Comparison of ENCODE assay signal across 15 cellular contexts in genomic region chr11:125262194-125262824, GRCh38.
DNase-seq lines count a peak whose midpoint lies in the region; ATAC-seq and TF ChIP-seq lines count a peak whose summit lies in the region.
"Had no signal": no experiment of that assay in that cellular context is flagged by ENCODE, and none has a peak within 500 bp of the region (broad histone marks: within the 10 kb centered on the region; RNA-seq: fewer than 3 reads in every experiment).

No MANE protein-coding gene starts in this region.

- H3K9me3 ChIP-seq in HUES6 (ENCODE audit: control insufficient read depth, insufficient read depth, low read depth, low read length) = no peaks in the 10 kb centered on the region
- H3K9me3 ChIP-seq in iPS-20b (ENCODE audit: insufficient read depth, low read depth, low read length) = no peaks in the 10 kb centered on the region
- H3K9me3 ChIP-seq in sigmoid colon = no peaks in the 10 kb centered on the region
- H3K9me3 ChIP-seq: psoas muscle had no signal

- no peak for DNase-seq in WTC11 (ENCODE audit: low spot score)
- DNase-seq in sigmoid colon = no peak
- no peak for DNase-seq in AG08395 (ENCODE audit: low spot score)
- no peak for DNase-seq in activated effector memory CD4-positive, alpha-beta T cell treated with Interleukin-2 at 50 U/mL for 16 hours
- no peak for DNase-seq in CD14-positive monocyte (ENCODE audit: low spot score)
- no peak for DNase-seq in activated CD4-positive, alpha-beta T cell treated with anti-CD3 and anti-CD28 coated beads, Interleukin-2, amount 10 ng/mL, durations not matched to agents 7 days and 5 days
- DNase-seq: activated CD4-positive, CD25-positive, alpha-beta regulatory T cell treated with anti-CD3 and anti-CD28 coated beads, Interleukin-2, amount 50 U/mL, for 72 hours; CD4-positive, alpha-beta memory T cell; NCI-H187 treated with DMSO at 0.1 percent for 48 hours; OCI-M1; psoas muscle had no signal

- H3K9me3 Mint-ChIP-seq in WTC11 (no peaks in the 10 kb centered on the region), CD14-positive monocyte (peaks cover 0 to 1% (median 0%) of the 10 kb centered on the region in 7 donors)
- no peaks in the 10 kb centered on the region for H3K9me3 Mint-ChIP-seq in activated CD4-positive, alpha-beta T cell treated with anti-CD3 and anti-CD28 coated beads, Interleukin-2, amount 10 ng/mL, durations not matched to agents 7 days and 5 days
- H3K9me3 Mint-ChIP-seq: CD4-positive, alpha-beta memory T cell had no signal

- no peak for TF ChIP-seq POLR2A in sigmoid colon (IDR thresholded peaks at IDR 0.05)

- H3K36me3 Mint-ChIP-seq in WTC11 = no peaks in the 10 kb centered on the region
- no peaks in the 10 kb centered on the region for H3K36me3 Mint-ChIP-seq in CD14-positive monocyte
- no peaks in the 10 kb centered on the region for H3K36me3 Mint-ChIP-seq in activated CD4-positive, alpha-beta T cell treated with anti-CD3 and anti-CD28 coated beads, Interleukin-2, amount 10 ng/mL, durations not matched to agents 7 days and 5 days (ENCODE audit: low read depth)
- H3K36me3 Mint-ChIP-seq: CD4-positive, alpha-beta memory T cell had no signal

- 24 to 41% methylated on average over 20 of the region's 20 CpGs for WGBS in sigmoid colon, 2 donors

- intact Hi-C loops in sigmoid colon (cut with DNase I) = no loop called here
- intact Hi-C loops in CD14-positive monocyte (cut with micrococcal nuclease) = no loop called here

- H3K27ac ChIP-seq in HUES6 (ENCODE audit: low read depth, low read length) (peak overlapping the region; percentile 66; the same call in 1 of the 2 replicates), iPS-20b (ENCODE audit: low read length) (peak overlapping the region; percentile 66), sigmoid colon (peak overlapping the region in 3 of 4 donors; percentile 35 to 61 (median 50))

- H3K4me1 ChIP-seq in HUES6 (ENCODE audit: control insufficient read depth, insufficient read depth, low read length) = peaks cover 39% of the 10 kb centered on the region
- H3K4me1 ChIP-seq in iPS-20b (ENCODE audit: insufficient read depth, low read length) = peaks cover 24% of the 10 kb centered on the region; the same call in 1 of the 2 replicates
- peaks cover 0 to 30% (median 5%) of the 10 kb centered on the region in 4 donors for H3K4me1 ChIP-seq in sigmoid colon

- H3K9ac ChIP-seq in HUES6 (ENCODE audit: low read length) (peak overlapping the region; percentile 78), iPS-20b (ENCODE audit: low read depth, low read length) (peak overlapping the region; percentile 77; the same call in 1 of the 2 replicates)

- H3K27ac Mint-ChIP-seq in WTC11 (no peak overlapping the region), CD14-positive monocyte (no peak overlapping the region)
- H3K27ac Mint-ChIP-seq in activated CD4-positive, alpha-beta T cell treated with anti-CD3 and anti-CD28 coated beads, Interleukin-2, amount 10 ng/mL, durations not matched to agents 7 days and 5 days = no peak overlapping the region
- H3K27ac Mint-ChIP-seq: CD4-positive, alpha-beta memory T cell had no signal

- no peak for TF ChIP-seq CTCF in WTC11 (IDR thresholded peaks at IDR 0.05)
- no peak for TF ChIP-seq CTCF in sigmoid colon (IDR thresholded peaks at IDR 0.05)
- no peak for TF ChIP-seq CTCF in CD14-positive monocyte (IDR thresholded peaks at IDR 0.05)

- H3K4me1 Mint-ChIP-seq in WTC11 (peaks cover 45% of the 10 kb centered on the region), CD14-positive monocyte (no peaks in the 10 kb centered on the region)
- H3K4me1 Mint-ChIP-seq in activated CD4-positive, alpha-beta T cell treated with anti-CD3 and anti-CD28 coated beads, Interleukin-2, amount 10 ng/mL, durations not matched to agents 7 days and 5 days = no peaks in the 10 kb centered on the region

- CTCF ChIA-PET in WTC11 (lab: Charles Lee) = interaction anchor here (1.3 to 3.6 kb wide), 4 partner anchors 56 to 121 kb away, joined by 3 to 29 read pairs (median 4); no protein-coding TSS in a partner anchor
- CTCF ChIA-PET in activated CD4-positive, alpha-beta T cell treated with anti-CD3 and anti-CD28 coated beads, Interleukin-2, amount 10 ng/mL, durations not matched to agents 7 days and 5 days (lab: Charles Lee) = interaction anchor here (0.6 kb wide), 1 partner anchor 379 kb away, joined by 4 read pairs; no protein-coding TSS in a partner anchor

- H3K27me3 ChIP-seq in HUES6 (ENCODE audit: control insufficient read depth, insufficient read depth, low read length) (peaks cover 43% of the 10 kb centered on the region), iPS-20b (ENCODE audit: insufficient read depth, low read length) (peaks cover 40% of the 10 kb centered on the region), sigmoid colon (peaks cover 0 to 9% (median 5%) of the 10 kb centered on the region in 3 donors)

- H3K27me3 Mint-ChIP-seq in WTC11 (ENCODE audit: low read depth) = peaks cover 42% of the 10 kb centered on the region
- H3K27me3 Mint-ChIP-seq in CD14-positive monocyte (ENCODE audit: low read depth in 3 of 3) = peaks cover 32 to 41% (median 37%) of the 10 kb centered on the region in 3 donors
- H3K27me3 Mint-ChIP-seq in activated CD4-positive, alpha-beta T cell treated with anti-CD3 and anti-CD28 coated beads, Interleukin-2, amount 10 ng/mL, durations not matched to agents 7 days and 5 days = peaks cover 20% of the 10 kb centered on the region

- H3K4me3 ChIP-seq in HUES6 (ENCODE audit: low read depth, low read length) = peak overlapping the region; percentile 45
- H3K4me3 ChIP-seq in iPS-20b (ENCODE audit: low read length) = peak overlapping the region; percentile 61
- no peak overlapping the region for H3K4me3 ChIP-seq in sigmoid colon
- H3K4me3 ChIP-seq: K562, lung had no signal

- no peak for TF ChIP-seq EP300 in sigmoid colon (IDR thresholded peaks at IDR 0.05)

- H3K36me3 ChIP-seq in HUES6 (ENCODE audit: control insufficient read depth, insufficient read depth, low read length) (no peaks in the 10 kb centered on the region), iPS-20b (ENCODE audit: insufficient read depth, low read depth, low read length) (no peaks in the 10 kb centered on the region), sigmoid colon (no peaks in the 10 kb centered on the region)

- H3K4me3 Mint-ChIP-seq in WTC11 (peak overlapping the region; percentile 57), CD14-positive monocyte (peak overlapping the region in 1 of 2 donors; percentile 70)
- H3K4me3 Mint-ChIP-seq in activated CD4-positive, alpha-beta T cell treated with anti-CD3 and anti-CD28 coated beads, Interleukin-2, amount 10 ng/mL, durations not matched to agents 7 days and 5 days = no peak overlapping the region

- POLR2A ChIA-PET in WTC11 (lab: Charles Lee) = interaction anchor here (1.9 kb wide), 1 partner anchor 98 kb away, joined by 7 read pairs; the partner anchor contains the start of gene PKNOX2
- POLR2A ChIA-PET in activated CD4-positive, alpha-beta T cell treated with anti-CD3 and anti-CD28 coated beads, Interleukin-2, amount 10 ng/mL, durations not matched to agents 7 days and 5 days (lab: Charles Lee) = no interaction called here

- no peak for ATAC-seq in WTC11

TF ChIP-seq in WTC11, 78 proteins besides CTCF, POLR2A, EP300 and RAD21:
- no peak for TF ChIP-seq GABPB1 (CRISPR knock-in tag; IDR thresholded peaks at IDR 0.05)
- 0 out of 2 replicates have a peak, but pooled peaks have one; percentile 17 for TF ChIP-seq SP1 (CRISPR knock-in tag; conservative IDR thresholded peaks at IDR 0.05)
- no peak for TF ChIP-seq MXD4 (CRISPR knock-in tag; IDR thresholded peaks at IDR 0.05; ENCODE audit: borderline replicate concordance)
- TF ChIP-seq ZNF416 (CRISPR knock-in tag; IDR thresholded peaks at IDR 0.05) = no peak
- no peak for TF ChIP-seq ZNF425 (CRISPR knock-in tag; conservative IDR thresholded peaks at IDR 0.05)
- no peak for TF ChIP-seq GRHL2 (CRISPR knock-in tag; IDR thresholded peaks at IDR 0.05; ENCODE audit: insufficient replicate concordance, severe bottlenecking)

Comparison
In these comparisons a context has a peak if more than half of its experiments do, and no peak if none do; other contexts are left out.
1. H3K4me3 ChIP-seq: peak in HUES6 (single experiment) and iPS-20b (single experiment); none in sigmoid colon (0 of 4).
2. Peak in every context shown above with its lines, with median percentiles within 50 percentile points of each other: H3K27ac ChIP-seq.